19 cellular contexts compared by ENCODE assay signal in the genomic region with DNA sequence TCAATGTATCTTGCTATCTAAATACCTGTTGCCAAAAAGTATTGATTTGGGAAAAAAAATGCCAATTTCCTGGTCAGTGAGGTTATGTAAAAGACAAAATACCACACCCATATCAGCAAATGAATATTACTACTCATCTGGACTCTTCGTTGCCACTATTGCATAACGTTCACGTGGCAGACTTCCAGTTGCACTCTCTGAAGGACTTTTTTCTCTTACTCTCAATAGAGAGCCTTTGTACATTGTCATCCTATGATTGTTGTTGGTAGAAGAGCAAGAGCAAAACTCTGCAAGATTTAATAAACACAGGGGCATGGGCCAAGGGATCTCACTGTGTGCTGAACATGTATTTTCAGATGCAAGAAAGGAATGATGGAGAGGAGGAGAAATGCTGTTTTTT.
A peak's percentile ranks its signal among the peaks of the same experiment; 100 is the strongest.
DNase-seq lines count a peak whose midpoint lies in the region; ATAC-seq and TF ChIP-seq lines count a peak whose summit lies in the region.
"Had no signal": no experiment of that assay in that cellular context is flagged by ENCODE, and none has a peak within 500 bp of the region (broad histone marks: within the 10 kb centered on the region; RNA-seq: fewer than 3 reads in every experiment).

No MANE protein-coding gene starts in this region.

- H3K27ac ChIP-seq in gastroesophageal sphincter (no peak overlapping the region), liver (ENCODE audit: low read depth in 1 of 2, low read length in 2 of 2) (no peak overlapping the region), substantia nigra (ENCODE audit: low read depth, low read length, poor library complexity, severe bottlenecking) (peak overlapping the region; percentile 78)
- H3K27ac ChIP-seq: body of pancreas, parathyroid adenoma, skin epidermis had no signal

- no peak for TF ChIP-seq RAD21 in liver (IDR thresholded peaks at IDR 0.05)

- TF ChIP-seq POLR2A in gastroesophageal sphincter (IDR thresholded peaks at IDR 0.05), result no peak

- H3K9ac ChIP-seq in liver (ENCODE audit: low read depth in 1 of 2, low read length in 2 of 2), result no peak overlapping the region
- H3K9ac ChIP-seq: parathyroid adenoma had no signal

- H3K9me3 ChIP-seq in gastroesophageal sphincter (no peaks in the 10 kb centered on the region), liver (ENCODE audit: control insufficient read depth in 4 of 4, low read length in 3 of 4) (no peaks in the 10 kb centered on the region), HAP-1 (no peaks in the 10 kb centered on the region)
- H3K9me3 ChIP-seq: body of pancreas had no signal

- H3K4me3 ChIP-seq in gastroesophageal sphincter (no peak overlapping the region), liver (ENCODE audit: low read depth in 1 of 3, low read length in 3 of 3) (no peak overlapping the region), HAP-1 (no peak overlapping the region)
- H3K4me3 ChIP-seq: body of pancreas, skin epidermis had no signal

- 35 to 50% methylated on average over 3 of the region's 3 CpGs for WGBS in gastroesophageal sphincter (ENCODE audit: low coverage in 1 of 2), 2 donors
- WGBS in liver, result 30% methylated on average over 3 of the region's 3 CpGs

- ATAC-seq in gastroesophageal sphincter (peak; percentile 22), HG02571 (IDR thresholded peaks at IDR 0.05; ENCODE audit: unreplicated experiment) (no peak)
- ATAC-seq: activated naive CD4-positive, alpha-beta T cell treated with anti-CD3 and anti-CD28 coated beads, Interleukin-2, amount 50 U/mL, for 72 hours; body of pancreas; naive thymus-derived CD4-positive, alpha-beta T cell had no signal

- peak; percentile 49 for DNase-seq in OCI-M1 (lab: John Stamatoyannopoulos, UW)
- DNase-seq in substantia nigra (lab: John Stamatoyannopoulos, UW), result peak in 39 of 49 donors; percentile 4 to 79 (median 36)
- no peak for DNase-seq in epidermal melanocyte (ENCODE audit: insufficient read length, low spot score)
- no peak for DNase-seq in HAP-1 (ENCODE audit: low spot score in 2 of 2)
- DNase-seq in stimulated activated CD4-positive, alpha-beta T cell treated with anti-CD3 and anti-CD28 coated beads, Interleukin-1b, Interleukin-23, amount 100 ng/mL, for 48 hours, result no peak
- DNase-seq: CD4-positive, alpha-beta T cell; cortex of kidney; Kasumi-1; naive thymus-derived CD4-positive, alpha-beta T cell; NCI-H1092 treated with DMSO at 0.1 percent for 48 hours; NCI-H526; stimulated activated CD4-positive, alpha-beta T cell treated with anti-CD3 and anti-CD28 coated beads, Interleukin-4, amount 100 ng/mL, for 1 hour had no signal

- H3K27me3 ChIP-seq in gastroesophageal sphincter, result no peaks in the 10 kb centered on the region
- H3K27me3 ChIP-seq in liver (ENCODE audit: control insufficient read depth in 4 of 4, insufficient read depth in 4 of 4, low read length in 3 of 4), result no peaks in the 10 kb centered on the region
- H3K27me3 ChIP-seq in HAP-1 (ENCODE audit: low read depth), result no peaks in the 10 kb centered on the region
- H3K27me3 ChIP-seq: body of pancreas had no signal

- H3K36me3 ChIP-seq in gastroesophageal sphincter, result no peaks in the 10 kb centered on the region
- H3K36me3 ChIP-seq in liver (ENCODE audit: control insufficient read depth in 4 of 4, insufficient read depth in 3 of 4, low read depth in 1 of 4, low read length in 3 of 4), result no peaks in the 10 kb centered on the region
- no peaks in the 10 kb centered on the region for H3K36me3 ChIP-seq in HAP-1 (replicated peaks)

- no peak for TF ChIP-seq EP300 in gastroesophageal sphincter (IDR thresholded peaks at IDR 0.05)

- in situ Hi-C loops in HAP-1 (cut with MboI; ENCODE audit: low sequenced_read_pairs), result no loop called here

- TF ChIP-seq CTCF in gastroesophageal sphincter (IDR thresholded peaks at IDR 0.05), result no peak
- TF ChIP-seq CTCF in liver (IDR thresholded peaks at IDR 0.05; ENCODE audit: low read depth, low read length, missing input control), result no peak

- no peaks in the 10 kb centered on the region for H3K4me1 ChIP-seq in gastroesophageal sphincter
- no peaks in the 10 kb centered on the region for H3K4me1 ChIP-seq in liver (ENCODE audit: control insufficient read depth in 4 of 4, insufficient read depth in 4 of 4, low read length in 3 of 4)
- H3K4me1 ChIP-seq in HAP-1, result no peaks in the 10 kb centered on the region
- H3K4me1 ChIP-seq: body of pancreas, parathyroid adenoma had no signal

TF ChIP-seq in liver, 16 proteins besides CTCF, POLR2A, EP300 and RAD21:
- TF ChIP-seq FOXA2 (IDR thresholded peaks at IDR 0.05) (no peak), YY1 (IDR thresholded peaks at IDR 0.05) (no peak), REST (IDR thresholded peaks at IDR 0.05) (no peak), FOXA1 (IDR thresholded peaks at IDR 0.05) (no peak), JUND (IDR thresholded peaks at IDR 0.05) (no peak), EGR1 (IDR thresholded peaks at IDR 0.05; ENCODE audit: low read depth in 2 of 2) (peak in 1 of 2 donors; percentile 10), RXRA (IDR thresholded peaks at IDR 0.05) (peak in 1 of 2 donors; percentile 27), GABPA (IDR thresholded peaks at IDR 0.05 in 1 of 2, conservative IDR thresholded peaks at IDR 0.05 in 1 of 2) (no peak), HNF4A (conservative IDR thresholded peaks at IDR 0.05) (peak; percentile 49 to 55), TAF1 (conservative IDR thresholded peaks at IDR 0.05) (no peak), SP1 (IDR thresholded peaks at IDR 0.05) (no peak), NR2F2 (IDR thresholded peaks at IDR 0.05) (no peak), HNF4G (IDR thresholded peaks at IDR 0.05) (no peak)
- TF ChIP-seq, protein P1, sequence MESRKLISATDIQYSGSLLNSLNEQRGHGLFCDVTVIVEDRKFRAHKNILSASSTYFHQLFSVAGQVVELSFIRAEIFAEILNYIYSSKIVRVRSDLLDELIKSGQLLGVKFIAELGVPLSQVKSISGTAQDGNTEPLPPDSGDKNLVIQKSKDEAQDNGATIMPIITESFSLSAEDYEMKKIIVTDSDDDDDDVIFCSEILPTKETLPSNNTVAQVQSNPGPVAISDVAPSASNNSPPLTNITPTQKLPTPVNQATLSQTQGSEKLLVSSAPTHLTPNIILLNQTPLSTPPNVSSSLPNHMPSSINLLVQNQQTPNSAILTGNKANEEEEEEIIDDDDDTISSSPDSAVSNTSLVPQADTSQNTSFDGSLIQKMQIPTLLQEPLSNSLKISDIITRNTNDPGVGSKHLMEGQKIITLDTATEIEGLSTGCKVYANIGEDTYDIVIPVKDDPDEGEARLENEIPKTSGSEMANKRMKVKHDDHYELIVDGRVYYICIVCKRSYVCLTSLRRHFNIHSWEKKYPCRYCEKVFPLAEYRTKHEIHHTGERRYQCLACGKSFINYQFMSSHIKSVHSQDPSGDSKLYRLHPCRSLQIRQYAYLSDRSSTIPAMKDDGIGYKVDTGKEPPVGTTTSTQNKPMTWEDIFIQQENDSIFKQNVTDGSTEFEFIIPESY (IDR thresholded peaks at IDR 0.05), result no peak
- TF ChIP-seq, protein P2, sequence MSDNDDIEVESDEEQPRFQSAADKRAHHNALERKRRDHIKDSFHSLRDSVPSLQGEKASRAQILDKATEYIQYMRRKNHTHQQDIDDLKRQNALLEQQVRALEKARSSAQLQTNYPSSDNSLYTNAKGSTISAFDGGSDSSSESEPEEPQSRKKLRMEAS (IDR thresholded peaks at IDR 0.05), result peak; percentile 27
- TF ChIP-seq, protein P3, sequence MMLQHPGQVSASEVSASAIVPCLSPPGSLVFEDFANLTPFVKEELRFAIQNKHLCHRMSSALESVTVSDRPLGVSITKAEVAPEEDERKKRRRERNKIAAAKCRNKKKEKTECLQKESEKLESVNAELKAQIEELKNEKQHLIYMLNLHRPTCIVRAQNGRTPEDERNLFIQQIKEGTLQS (IDR thresholded peaks at IDR 0.05), result no peak
TF ChIP-seq in liver: peak in this region for 4.

Comparison
In these comparisons a context has a peak if more than half of its experiments do, and no peak if none do; other contexts are left out.
1. DNase-seq: peak in OCI-M1 (single experiment) and substantia nigra (39 of 49); none in epidermal melanocyte (single experiment), HAP-1 (0 of 2) and stimulated activated CD4-positive, alpha-beta T cell treated with anti-CD3 and anti-CD28 coated beads, Interleukin-1b, Interleukin-23, amount 100 ng/mL, for 48 hours (single experiment).